8 cellular contexts compared by ENCODE assay signal in the genomic region with DNA sequence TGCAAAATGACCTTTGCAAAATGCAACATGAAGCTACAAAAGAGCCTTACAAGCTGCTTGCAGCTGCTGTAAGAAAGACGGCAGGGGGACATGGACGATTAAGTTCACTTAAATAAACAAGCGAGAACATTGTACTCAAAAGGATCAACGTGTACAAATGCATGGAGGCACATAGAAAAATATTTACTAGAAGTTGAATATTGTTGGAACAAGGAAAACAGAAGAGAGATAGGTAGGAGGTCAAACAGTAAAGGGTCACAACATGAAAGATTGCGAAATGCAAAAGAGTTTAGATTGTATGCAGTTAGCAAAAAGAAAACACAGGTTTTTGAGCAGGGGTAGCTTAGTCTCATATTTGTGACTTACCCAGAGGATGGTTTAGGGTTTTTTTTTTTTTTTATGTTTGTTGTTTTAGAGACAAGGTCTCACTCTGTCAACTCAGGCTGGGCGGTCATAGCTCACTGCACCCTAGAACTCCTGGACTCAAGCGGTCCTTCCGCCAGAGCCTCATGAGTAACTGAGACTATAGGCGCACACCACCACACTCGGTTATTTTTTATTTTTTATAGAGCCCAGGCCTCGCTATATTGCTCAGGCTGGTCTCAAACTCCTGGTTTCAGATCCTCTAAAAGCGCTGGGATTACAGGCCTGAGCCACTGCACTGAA. TPM values are rescaled to one million over a fixed set of nuclear protein-coding genes. Genes with fewer than 3 reads are reported as not detected.
DNase-seq lines count a peak whose midpoint lies in the region; ATAC-seq and TF ChIP-seq lines count a peak whose summit lies in the region.
"Had no signal": no experiment of that assay in that cellular context is flagged by ENCODE, and none has a peak within 500 bp of the region (broad histone marks: within the 10 kb centered on the region; RNA-seq: fewer than 3 reads in every experiment).

No MANE protein-coding gene starts in this region.

- TF ChIP-seq POLR2A in gastrocnemius medialis (IDR thresholded peaks at IDR 0.05): no peak

- no peaks in the 10 kb centered on the region for H3K4me1 ChIP-seq in gastrocnemius medialis

- H3K27me3 Mint-ChIP-seq in dendritic cell treated with granulocyte-macrophage colony-stimulating factor and Interleukin-4, amounts not matched to agents 40 ng/mL and 50 ng/mL, for 4 days: no peaks in the 10 kb centered on the region

- in situ Hi-C loops in gastrocnemius medialis (cut with MboI; ENCODE audit: low sequenced_read_pairs in 4 of 4): loop anchor here in 3 of 4 donors (10.0 to 25.0 kb wide), 2 partner anchors 129 to 492 kb away; partner anchors contain the start of gene GNL3L (in 2 of the 3)

- intact Hi-C loops in dendritic cell treated with granulocyte-macrophage colony-stimulating factor and Interleukin-4, amounts not matched to agents 40 ng/mL and 50 ng/mL, for 4 days (cut with micrococcal nuclease): loop anchor here (2.0 to 10.0 kb wide), 3 partner anchors 137 to 759 kb away; partner anchors contain the start of genes FAM120C and MAGED2
- intact Hi-C loops in gastrocnemius medialis (cut with DNase I; ENCODE audit: low total_unique reads): loop anchor here (2.0 to 10.0 kb wide), 2 partner anchors 137 to 589 kb away; partner anchors contain the start of gene FAM120C

- DNase-seq in HL-60 (ENCODE audit: low read depth in 1 of 2, low spot score in 1 of 2) (no peak), NCI-H345 treated with DMSO at 0.1 percent for 48 hours (lab: John Stamatoyannopoulos, UW; ENCODE audit: unreplicated experiment) (peak; percentile 90), gastrocnemius medialis (no peak), pons (ENCODE audit: low spot score) (no peak), NCI-H1417 treated with DMSO at 0.1 percent for 48 hours (lab: John Stamatoyannopoulos, UW) (no peak)
- DNase-seq: central memory CD4-positive, alpha-beta T cell had no signal

- H3K9me3 Mint-ChIP-seq in dendritic cell treated with granulocyte-macrophage colony-stimulating factor and Interleukin-4, amounts not matched to agents 40 ng/mL and 50 ng/mL, for 4 days: no peaks in the 10 kb centered on the region

- H3K27me3 ChIP-seq in HL-60 (ENCODE audit: insufficient read depth, poor library complexity, severe bottlenecking): no peaks in the 10 kb centered on the region
- no peaks in the 10 kb centered on the region for H3K27me3 ChIP-seq in gastrocnemius medialis

- H3K27ac Mint-ChIP-seq in dendritic cell treated with granulocyte-macrophage colony-stimulating factor and Interleukin-4, amounts not matched to agents 40 ng/mL and 50 ng/mL, for 4 days: peak overlapping the region; percentile 95

- peak overlapping the region; percentile 92 for H3K27ac ChIP-seq in HL-60 (replicated peaks)
- peak overlapping the region in 3 of 4 donors; percentile 90 to 96 (median 94) for H3K27ac ChIP-seq in gastrocnemius medialis

- peaks cover 0 to 8% of the 10 kb centered on the region in 2 donors for H3K36me3 ChIP-seq in gastrocnemius medialis

- no peak for ATAC-seq in gastrocnemius medialis
- ATAC-seq in GM18517 (IDR thresholded peaks at IDR 0.05; ENCODE audit: unreplicated experiment): no peak

- TF ChIP-seq CTCF in HL-60 (IDR thresholded peaks at IDR 0.05; ENCODE audit: insufficient read depth, low read length): no peak
- no peak for TF ChIP-seq CTCF in gastrocnemius medialis (IDR thresholded peaks at IDR 0.05 in 4 of 5, conservative IDR thresholded peaks at IDR 0.05 in 1 of 5)

- H3K4me1 Mint-ChIP-seq in dendritic cell treated with granulocyte-macrophage colony-stimulating factor and Interleukin-4, amounts not matched to agents 40 ng/mL and 50 ng/mL, for 4 days (ENCODE audit: low read depth): peaks cover 13% of the 10 kb centered on the region

- H3K9me3 ChIP-seq in gastrocnemius medialis: no peaks in the 10 kb centered on the region

- H3K4me3 ChIP-seq in HL-60 (replicated peaks; ENCODE audit: insufficient read depth, low read length) (no peak overlapping the region), gastrocnemius medialis (no peak overlapping the region)

- peaks cover 26% of the 10 kb centered on the region for H3K36me3 Mint-ChIP-seq in dendritic cell treated with granulocyte-macrophage colony-stimulating factor and Interleukin-4, amounts not matched to agents 40 ng/mL and 50 ng/mL, for 4 days (ENCODE audit: low read depth)

- no peak overlapping the region for H3K4me3 Mint-ChIP-seq in dendritic cell treated with granulocyte-macrophage colony-stimulating factor and Interleukin-4, amounts not matched to agents 40 ng/mL and 50 ng/mL, for 4 days

RNA-seq across cellular contexts. Expression of gene PHF8, which starts 1.4 kb away (rescaled TPM):
- total RNA-seq in gastrocnemius medialis: 10 to 100 TPM in 2 of 4 donors, 1 to 10 TPM in 2; 7.2 to 22.5 (median 13.9) TPM
